ENCODE assay signal across 23 cellular contexts in the genomic region with DNA sequence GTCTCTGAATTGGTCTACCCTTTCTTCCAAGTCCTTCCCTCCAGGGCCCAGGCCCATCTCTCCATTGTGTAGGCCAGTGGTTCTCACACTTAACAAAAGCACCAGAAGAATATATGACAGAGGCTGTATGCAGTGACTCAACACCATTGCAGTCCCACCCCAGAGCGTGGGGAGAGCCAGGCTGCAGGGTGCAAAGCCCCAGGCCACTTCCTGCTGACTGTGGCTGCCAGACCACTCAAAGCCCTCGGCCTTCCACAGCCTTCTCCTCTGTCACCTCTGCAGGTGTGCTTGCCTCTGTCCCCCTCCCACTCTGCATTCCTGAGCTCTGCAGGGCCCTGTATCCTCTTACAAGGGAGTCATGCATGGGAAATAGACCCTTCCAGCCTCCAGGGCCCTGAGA. TPM values are rescaled to one million over a fixed set of nuclear protein-coding genes. Genes with fewer than 3 reads are reported as not detected.
DNase-seq lines count a peak whose midpoint lies in the region; ATAC-seq and TF ChIP-seq lines count a peak whose summit lies in the region.
"Had no signal": no experiment of that assay in that cellular context is flagged by ENCODE, and none has a peak within 500 bp of the region (broad histone marks: within the 10 kb centered on the region; RNA-seq: fewer than 3 reads in every experiment).

No MANE protein-coding gene starts in this region.

- in situ Hi-C loops in IMR-90 (cut with MboI; ENCODE audit: low sequenced_read_pairs), result no loop called here

- no peak overlapping the region for H2BK20ac ChIP-seq in IMR-90 (ENCODE audit: low read depth, low read length)

- no peak overlapping the region for H3K27ac ChIP-seq in CD4-positive, CD25-positive, alpha-beta regulatory T cell (ENCODE audit: insufficient read depth, low read length, poor library complexity, severe bottlenecking)
- H3K27ac ChIP-seq in IMR-90 (ENCODE audit: insufficient read depth, low read length) (no peak overlapping the region), neuronal stem cell (replicated peaks; ENCODE audit: low read length) (no peak overlapping the region), body of pancreas (no peak overlapping the region)
- H3K27ac ChIP-seq: KMS-11, lower lobe of right lung, PC-9, vagina had no signal

- no peak overlapping the region for H2BK15ac ChIP-seq in IMR-90 (ENCODE audit: low read depth, low read length)
- H2BK15ac ChIP-seq in neuronal stem cell (ENCODE audit: low read length), result no peak overlapping the region

- no peak for ATAC-seq in CD4-positive, CD25-positive, alpha-beta regulatory T cell (ENCODE audit: low read depth in 2 of 2)
- ATAC-seq in IMR-90 (ENCODE audit: low read depth) (no peak), body of pancreas (no peak), HG03565 (IDR thresholded peaks at IDR 0.05; ENCODE audit: unreplicated experiment) (no peak)
- ATAC-seq: effector memory CD8-positive, alpha-beta T cell; lower lobe of right lung had no signal

- no TSS peak for BruUV-seq in IMR-90 (replicated peaks; lab: Mats Ljungman, UMichigan)

- no peaks in the 10 kb centered on the region for H4K20me1 ChIP-seq in IMR-90 (ENCODE audit: insufficient read depth, low read length)

- H3K9ac ChIP-seq in IMR-90 (ENCODE audit: low read depth, low read length) (no peak overlapping the region), neuronal stem cell (ENCODE audit: low read depth, low read length, poor library complexity) (no peak overlapping the region)
- H3K9ac ChIP-seq: KMS-11 had no signal

- H3K79me1 ChIP-seq in IMR-90 (ENCODE audit: low read depth in 1 of 2, low read length in 2 of 2) (no peaks in the 10 kb centered on the region), neuronal stem cell (ENCODE audit: low read depth, low read length) (peaks cover 1% of the 10 kb centered on the region)

- H3K36me3 Mint-ChIP-seq in CD4-positive, CD25-positive, alpha-beta regulatory T cell, result no peaks in the 10 kb centered on the region
- H3K36me3 Mint-ChIP-seq: activated naive CD8-positive, alpha-beta T cell had no signal

- H3K27me3 ChIP-seq in CD4-positive, CD25-positive, alpha-beta regulatory T cell (ENCODE audit: control insufficient read depth, insufficient read depth, low read length), result no peaks in the 10 kb centered on the region
- H3K27me3 ChIP-seq in IMR-90 (ENCODE audit: control insufficient read depth, insufficient read depth, low read length), result no peaks in the 10 kb centered on the region; the same call in 1 of the 2 replicates
- peaks cover 0 to 18% (median 3%) of the 10 kb centered on the region in 3 experiments for H3K27me3 ChIP-seq in neuronal stem cell (ENCODE audit: control insufficient read depth in 3 of 3, insufficient read depth in 3 of 3, low read depth in 1 of 3, low read length in 3 of 3)
- no peaks in the 10 kb centered on the region for H3K27me3 ChIP-seq in body of pancreas
- H3K27me3 ChIP-seq: vagina had no signal

- peaks cover 0 to 6% (median 0%) of the 10 kb centered on the region in 4 donors for H3K4me1 Mint-ChIP-seq in CD4-positive, CD25-positive, alpha-beta regulatory T cell

- H3K9me1 ChIP-seq in IMR-90 (ENCODE audit: insufficient read depth, low read length), result no peaks in the 10 kb centered on the region

- CTCF ChIA-PET in IMR-90 (lab: Yijun Ruan, JAX), result interaction anchor here (0.6 kb wide), 1 partner anchor 92 kb away, joined by 4 read pairs; no protein-coding TSS in a partner anchor

- no peak overlapping the region for H3K4me2 ChIP-seq in IMR-90 (ENCODE audit: low read depth, low read length)
- no peak overlapping the region for H3K4me2 ChIP-seq in neuronal stem cell (ENCODE audit: insufficient read depth, low read length, poor library complexity, severe bottlenecking)

- H2AK9ac ChIP-seq in IMR-90 (replicated peaks; ENCODE audit: low read depth, low read length, poor library complexity), result peak overlapping the region; percentile 12

- no peak for TF ChIP-seq POLR2A in IMR-90 (IDR thresholded peaks at IDR 0.05; ENCODE audit: low read depth, low read length)
- no peak for TF ChIP-seq POLR2A in body of pancreas (IDR thresholded peaks at IDR 0.05)

- H3K4me3 Mint-ChIP-seq in CD4-positive, CD25-positive, alpha-beta regulatory T cell, result peak overlapping the region; percentile 41 to 73 (median 58)
- H3K4me3 Mint-ChIP-seq: activated naive CD8-positive, alpha-beta T cell had no signal

- H3K18ac ChIP-seq in IMR-90 (ENCODE audit: low read depth, low read length), result no peak overlapping the region
- H3K18ac ChIP-seq in neuronal stem cell (ENCODE audit: low read length), result peak overlapping the region; percentile 23

- H3K9me3 Mint-ChIP-seq in CD4-positive, CD25-positive, alpha-beta regulatory T cell, result no peaks in the 10 kb centered on the region
- H3K9me3 Mint-ChIP-seq: effector memory CD8-positive, alpha-beta T cell had no signal

- H2BK12ac ChIP-seq in neuronal stem cell (ENCODE audit: low read length), result no peak overlapping the region

- POLR2A ChIA-PET in IMR-90 (lab: Charles Lee; ENCODE audit: unreplicated experiment), result no interaction called here

- TF ChIP-seq RAD21 in IMR-90 (IDR thresholded peaks at IDR 0.05; ENCODE audit: low read length), result no peak

- no peak overlapping the region for H4K5ac ChIP-seq in IMR-90 (ENCODE audit: low read depth, low read length)

- H3K4me3 ChIP-seq in CD4-positive, CD25-positive, alpha-beta regulatory T cell (ENCODE audit: low read depth, low read length), result no peak overlapping the region
- H3K4me3 ChIP-seq in IMR-90 (ENCODE audit: insufficient read depth, low read depth, low read length) (no peak overlapping the region), epithelial cell of esophagus (ENCODE audit: low read length) (no peak overlapping the region), neuronal stem cell (ENCODE audit: low read length in 2 of 2) (no peak overlapping the region), body of pancreas (no peak overlapping the region)
- H3K4me3 ChIP-seq: lower lobe of right lung, PC-9, vagina had no signal

- no peak overlapping the region for H3K14ac ChIP-seq in IMR-90 (replicated peaks; ENCODE audit: low read depth, low read length)
- no peak overlapping the region for H3K14ac ChIP-seq in neuronal stem cell (ENCODE audit: low read length)

- H2BK5ac ChIP-seq in IMR-90 (ENCODE audit: low read depth, low read length, poor library complexity, severe bottlenecking), result no peak overlapping the region
- peak overlapping the region; percentile 78 for H2BK5ac ChIP-seq in neuronal stem cell (ENCODE audit: low read length)

- no peak overlapping the region for H3K56ac ChIP-seq in IMR-90 (ENCODE audit: extremely low read depth, insufficient read depth, low read length)

- H3K27ac Mint-ChIP-seq in CD4-positive, CD25-positive, alpha-beta regulatory T cell, result peak overlapping the region in 1 of 3 donors; percentile 7
- H3K27ac Mint-ChIP-seq: activated naive CD8-positive, alpha-beta T cell had no signal

- H2AFZ ChIP-seq in IMR-90 (replicated peaks; ENCODE audit: low read length, poor library complexity) (no peak overlapping the region), neuronal stem cell (ENCODE audit: low read length) (no peak overlapping the region)
- H2AFZ ChIP-seq: PC-9 had no signal

- H3K23ac ChIP-seq in IMR-90 (ENCODE audit: low read depth, low read length) (no peak overlapping the region), neuronal stem cell (ENCODE audit: low read depth, low read length, poor library complexity) (peak overlapping the region; percentile 17)

- H2AK5ac ChIP-seq in IMR-90 (ENCODE audit: low read depth, low read length) (no peak overlapping the region), neuronal stem cell (ENCODE audit: low read depth, low read length) (peak overlapping the region; percentile 73)

- H4K91ac ChIP-seq in IMR-90 (ENCODE audit: insufficient read depth, low read depth, low read length) (no peak overlapping the region), neuronal stem cell (ENCODE audit: low read depth, low read length, poor library complexity) (no peak overlapping the region)

- no peaks in the 10 kb centered on the region for H3K9me3 ChIP-seq in CD4-positive, CD25-positive, alpha-beta regulatory T cell (ENCODE audit: control insufficient read depth in 2 of 2, low read length in 2 of 2)
- H3K9me3 ChIP-seq in IMR-90 (ENCODE audit: control insufficient read depth, insufficient read depth, low read length) (no peaks in the 10 kb centered on the region), neuronal stem cell (replicated peaks in 1 of 2; ENCODE audit: control insufficient read depth in 2 of 2, insufficient read depth in 1 of 2, low read depth in 1 of 2, low read length in 2 of 2) (no peaks in the 10 kb centered on the region), body of pancreas (no peaks in the 10 kb centered on the region)
- H3K9me3 ChIP-seq: lower lobe of right lung, vagina had no signal

- dilution Hi-C loops in IMR-90 (cut with HindIII; ENCODE audit: low sequenced_read_pairs, unreplicated experiment), result no loop called here

- WGBS in IMR-90 (ENCODE audit: extremely low coverage in 2 of 2, insufficient read length in 1 of 2), 2 experiments, result no CpG with 5 or more reads among the region's 2 CpGs
- WGBS in neuronal stem cell (ENCODE audit: extremely low coverage in 2 of 2, insufficient read length in 2 of 2, insufficient replicate concordance in 1 of 2), 2 donors, result no CpG with 5 or more reads among the region's 2 CpGs
- WGBS in body of pancreas, 2 donors, result 57 to 61% methylated on average over 2 of the region's 2 CpGs

- no peaks in the 10 kb centered on the region for H3K27me3 Mint-ChIP-seq in CD4-positive, CD25-positive, alpha-beta regulatory T cell
- H3K27me3 Mint-ChIP-seq: effector memory CD8-positive, alpha-beta T cell had no signal

- H4K8ac ChIP-seq in IMR-90 (ENCODE audit: low read depth in 2 of 2, low read length in 2 of 2), result no peak overlapping the region
- no peak overlapping the region for H4K8ac ChIP-seq in neuronal stem cell (ENCODE audit: low read depth, low read length)

- DNase-seq in CD4-positive, CD25-positive, alpha-beta regulatory T cell, result no peak
- DNase-seq in IMR-90, result no peak
- peak; percentile 55 for DNase-seq in epithelial cell of esophagus (ENCODE audit: low read depth)
- DNase-seq in neuronal stem cell (ENCODE audit: low spot score), result no peak
- DNase-seq in body of pancreas, result no peak
- DNase-seq in head of caudate nucleus, result no peak
- no peak for DNase-seq in SW480 (ENCODE audit: low spot score)
- DNase-seq: lower lobe of right lung; NCI-H1417; NCI-H2107; NCI-H69; PC-9; stimulated activated CD4-positive, alpha-beta T cell treated with anti-CD3 and anti-CD28 coated beads, Interleukin-4, amount 100 ng/mL, for 1 hour; T-helper 2 cell had no signal

- no peaks in the 10 kb centered on the region for H3K36me3 ChIP-seq in CD4-positive, CD25-positive, alpha-beta regulatory T cell (ENCODE audit: control insufficient read depth, insufficient read depth, low read length)
- no peaks in the 10 kb centered on the region for H3K36me3 ChIP-seq in IMR-90 (ENCODE audit: control insufficient read depth, insufficient read depth, low read length)
- H3K36me3 ChIP-seq in neuronal stem cell (replicated peaks in 1 of 2; ENCODE audit: control insufficient read depth in 2 of 2, insufficient read depth in 2 of 2, low read length in 2 of 2), result no peaks in the 10 kb centered on the region
- no peaks in the 10 kb centered on the region for H3K36me3 ChIP-seq in body of pancreas (replicated peaks in 1 of 2; ENCODE audit: insufficient read depth in 1 of 2, low read depth in 2 of 2)
- H3K36me3 ChIP-seq: lower lobe of right lung, vagina had no signal

- intact Hi-C loops in IMR-90 (cut with micrococcal nuclease) (loop anchor here (5.0 to 10.0 kb wide), 3 partner anchors 299 to 539 kb away; partner anchors contain the start of gene FAM168B), body of pancreas (cut with DNase I) (no loop called here), head of caudate nucleus (cut with DNase I) (loop anchor here (2.0 kb wide), 1 partner anchor 125 kb away; no protein-coding TSS in a partner anchor)

- H3K4ac ChIP-seq in IMR-90 (ENCODE audit: low read depth, low read length) (no peak overlapping the region), neuronal stem cell (ENCODE audit: low read length) (no peak overlapping the region)

- peaks cover 10% of the 10 kb centered on the region for H3K4me1 ChIP-seq in CD4-positive, CD25-positive, alpha-beta regulatory T cell (ENCODE audit: control insufficient read depth, insufficient read depth, low read length, poor library complexity, severe bottlenecking)
- H3K4me1 ChIP-seq in IMR-90 (ENCODE audit: control insufficient read depth, insufficient read depth, low read length), result no peaks in the 10 kb centered on the region
- H3K4me1 ChIP-seq in neuronal stem cell (ENCODE audit: control insufficient read depth in 2 of 2, insufficient read depth in 1 of 2, low read depth in 1 of 2, low read length in 2 of 2), result peaks cover 0 to 20% of the 10 kb centered on the region in 2 donors
- peaks cover 15% of the 10 kb centered on the region for H3K4me1 ChIP-seq in body of pancreas

- H2BK120ac ChIP-seq in IMR-90 (ENCODE audit: low read depth, low read length) (no peak overlapping the region), neuronal stem cell (ENCODE audit: low read depth, low read length) (no peak overlapping the region)

- TF ChIP-seq CTCF in IMR-90 (conservative IDR thresholded peaks at IDR 0.05; ENCODE audit: low read depth, low read length) (no peak), epithelial cell of esophagus (IDR thresholded peaks at IDR 0.05; ENCODE audit: insufficient read depth, low read depth, low read length, missing control alignments) (no peak), body of pancreas (IDR thresholded peaks at IDR 0.05) (no peak)

RNA-seq across cellular contexts. Expression of gene ARHGEF4, which starts 40.4 kb away (rescaled TPM):
- 1.7 TPM for total RNA-seq in CD4-positive, CD25-positive, alpha-beta regulatory T cell
- polyA plus RNA-seq in CD4-positive, CD25-positive, alpha-beta regulatory T cell, result under 1 TPM in 3 of 4 donors, not detected in 1; 0.22 to 0.69 (median 0.27) TPM
- total RNA-seq in IMR-90 (2012; rRNA removed), result 2.7 and 3.3 TPM in 2 replicates
- polyA plus RNA-seq in IMR-90 (2012; rRNA removed), result 5.0 and 6.5 TPM in 2 replicates
- 1.7 and 5.6 TPM in 2 replicates for polyA plus RNA-seq in IMR-90 (2012; cell fraction: cytosol; rRNA removed)
- 19.3 and 36.1 TPM in 2 replicates for polyA plus RNA-seq in IMR-90 (2012; cell fraction: nucleus; rRNA removed; ENCODE audit: low replicate concordance)
- 38.1 TPM for polyA plus RNA-seq in neuronal stem cell (2013, experiment 1 of 2)
- polyA plus RNA-seq in neuronal stem cell (2013, experiment 2 of 2), result 36.3 TPM
- 10 to 100 TPM; 28.8 to 39.9 TPM for total RNA-seq in body of pancreas

RNA-seq across cellular contexts. Expression of gene AMER3, which starts 40.9 kb away (rescaled TPM):
- not detected for total RNA-seq in CD4-positive, CD25-positive, alpha-beta regulatory T cell
- not detected for polyA plus RNA-seq in CD4-positive, CD25-positive, alpha-beta regulatory T cell
- total RNA-seq in IMR-90 (2012; rRNA removed), result not detected in 2 replicates
- polyA plus RNA-seq in IMR-90 (2012; rRNA removed), result not detected in 2 replicates
- not detected in 2 replicates for polyA plus RNA-seq in IMR-90 (2012; cell fraction: cytosol; rRNA removed)
- not detected in 2 replicates for polyA plus RNA-seq in IMR-90 (2012; cell fraction: nucleus; rRNA removed; ENCODE audit: low replicate concordance)
- polyA plus RNA-seq in neuronal stem cell (2013, experiment 1 of 2), result 0.01 TPM
- polyA plus RNA-seq in neuronal stem cell (2013, experiment 2 of 2), result not detected
- under 1 TPM; 0.33 to 0.78 TPM for total RNA-seq in body of pancreas
- total RNA-seq: lower lobe of right lung, myocyte, PC-9, posterior vena cava, SK-MEL-5, skeletal muscle tissue, vagina had no signal
